In the genomic region with DNA sequence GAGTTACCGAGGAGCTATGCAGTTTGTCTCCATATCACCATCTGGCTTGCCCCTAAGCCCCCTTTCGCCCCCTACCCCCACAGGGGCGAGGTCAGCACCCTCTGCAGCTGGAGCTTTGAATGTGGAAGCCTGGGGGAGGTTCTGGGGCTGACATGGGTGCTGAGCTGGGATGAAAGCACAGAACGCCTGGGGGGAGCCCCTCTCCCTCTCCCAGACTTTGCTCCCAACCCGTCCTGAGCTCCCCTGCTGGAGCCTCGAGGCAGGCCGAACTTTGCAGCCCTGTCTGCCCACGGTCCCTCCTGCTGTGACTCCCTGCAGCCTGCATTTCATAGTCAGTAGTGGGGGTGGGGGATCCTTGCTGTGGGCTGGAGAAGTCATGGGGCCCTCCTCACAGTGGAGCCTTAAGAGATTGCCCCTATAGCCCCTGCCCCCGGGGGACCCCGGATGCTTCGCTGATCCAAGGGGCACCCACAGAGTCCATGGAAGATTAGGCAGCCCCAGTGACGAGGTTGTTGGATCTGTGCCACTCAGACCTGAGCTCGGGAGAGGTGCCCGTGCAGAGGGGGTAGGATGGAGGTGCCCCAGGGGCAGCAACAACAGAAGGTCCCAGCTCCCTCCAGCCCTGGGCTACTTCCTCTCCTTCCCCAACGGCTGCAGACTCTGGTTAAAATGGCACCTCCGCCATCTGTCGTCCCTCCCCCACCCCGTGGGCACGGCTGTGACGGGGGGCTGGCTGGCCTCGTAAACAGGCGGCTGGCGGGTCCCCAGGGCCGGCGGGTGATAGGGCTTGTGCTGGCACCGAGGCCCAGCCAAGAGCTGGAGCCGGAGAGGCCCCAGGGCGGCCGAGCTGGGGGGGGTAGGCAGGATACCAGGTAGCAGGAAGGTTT, we compare ENCODE assay signal across 8 cellular contexts.
DNase-seq lines count a peak whose midpoint lies in the region; ATAC-seq lines count a peak whose summit lies in the region.

No MANE protein-coding gene starts in this region.

- DNase-seq in ELF-1 (ENCODE audit: low read depth, low spot score) (peak; percentile 46), NCI-H2107 treated with DMSO at 0.1 percent for 48 hours (lab: John Stamatoyannopoulos, UW; ENCODE audit: unreplicated experiment) (peak; percentile 38), islet precursor cell (peak; percentile 55), OCI-M1 (lab: John Stamatoyannopoulos, UW) (no peak)
- no peak for DNase-seq in activated naive CD4-positive, alpha-beta T cell treated with anti-CD3 and anti-CD28 coated beads, Interleukin-2, amount 10 ng/mL, durations not matched to agents 7 days and 5 days
- peak; percentile 27 for DNase-seq in stimulated activated CD4-positive, alpha-beta T cell treated with anti-CD3 and anti-CD28 coated beads, Interleukin-4, amount 100 ng/mL, for 24 hours

- ATAC-seq in GM21515 (IDR thresholded peaks at IDR 0.05; ENCODE audit: unreplicated experiment) (no peak), GM19395 (IDR thresholded peaks at IDR 0.05; ENCODE audit: unreplicated experiment) (no peak)

- H3K4me1 Mint-ChIP-seq in activated naive CD4-positive, alpha-beta T cell treated with anti-CD3 and anti-CD28 coated beads, Interleukin-2, amount 10 ng/mL, durations not matched to agents 7 days and 5 days: peaks cover 38% of the 10 kb centered on the region

- peaks cover 77% of the 10 kb centered on the region for H3K27me3 Mint-ChIP-seq in activated naive CD4-positive, alpha-beta T cell treated with anti-CD3 and anti-CD28 coated beads, Interleukin-2, amount 10 ng/mL, durations not matched to agents 7 days and 5 days

- CTCF ChIA-PET in activated naive CD4-positive, alpha-beta T cell treated with anti-CD3 and anti-CD28 coated beads, Interleukin-2, amount 10 ng/mL, durations not matched to agents 7 days and 5 days (lab: Charles Lee): interaction anchor here (0.7 to 1.7 kb wide), 7 partner anchors 11 to 285 kb away, joined by 3 to 4 read pairs (median 3); no protein-coding TSS in a partner anchor

- H3K36me3 Mint-ChIP-seq in activated naive CD4-positive, alpha-beta T cell treated with anti-CD3 and anti-CD28 coated beads, Interleukin-2, amount 10 ng/mL, durations not matched to agents 7 days and 5 days: no peaks in the 10 kb centered on the region

- peak overlapping the region; percentile 7 for H3K4me3 Mint-ChIP-seq in activated naive CD4-positive, alpha-beta T cell treated with anti-CD3 and anti-CD28 coated beads, Interleukin-2, amount 10 ng/mL, durations not matched to agents 7 days and 5 days

- no peaks in the 10 kb centered on the region for H3K9me3 Mint-ChIP-seq in activated naive CD4-positive, alpha-beta T cell treated with anti-CD3 and anti-CD28 coated beads, Interleukin-2, amount 10 ng/mL, durations not matched to agents 7 days and 5 days

- peak overlapping the region; percentile 81 for H3K27ac Mint-ChIP-seq in activated naive CD4-positive, alpha-beta T cell treated with anti-CD3 and anti-CD28 coated beads, Interleukin-2, amount 10 ng/mL, durations not matched to agents 7 days and 5 days

Comparison
In these comparisons a context has a peak if more than half of its experiments do, and no peak if none do; other contexts are left out.
1. DNase-seq: peak in ELF-1 (single experiment), NCI-H2107 treated with DMSO at 0.1 percent for 48 hours (single experiment), islet precursor cell (single experiment) and stimulated activated CD4-positive, alpha-beta T cell treated with anti-CD3 and anti-CD28 coated beads, Interleukin-4, amount 100 ng/mL, for 24 hours (single experiment); none in activated naive CD4-positive, alpha-beta T cell treated with anti-CD3 and anti-CD28 coated beads, Interleukin-2, amount 10 ng/mL, durations not matched to agents 7 days and 5 days (single experiment) and OCI-M1 (single experiment).